ENCODE assay signal across 10 cellular contexts in genomic region chr10:58336242-58336641, GRCh38. TPM values are rescaled to one million over a fixed set of nuclear protein-coding genes. Genes with fewer than 3 reads are reported as not detected.
DNase-seq lines count a peak whose midpoint lies in the region; ATAC-seq, FAIRE-seq and TF ChIP-seq lines count a peak whose summit lies in the region.
"Had no signal": no experiment of that assay in that cellular context is flagged by ENCODE, and none has a peak within 500 bp of the region (broad histone marks: within the 10 kb centered on the region; RNA-seq: fewer than 3 reads in every experiment).

No MANE protein-coding gene starts in this region.

- H3K27me3 ChIP-seq in GM06990 (replicated peaks; ENCODE audit: control insufficient read depth, insufficient read depth, low read length) (no peaks in the 10 kb centered on the region), PC-3 (ENCODE audit: low read length) (0 out of 2 replicates have a peak, but pooled peaks cover 1% of the 10 kb centered on the region), trophoblast cell (ENCODE audit: insufficient read depth, low read length) (no peaks in the 10 kb centered on the region)

- DNase-seq in GM06990 (ENCODE audit: extremely low read depth, insufficient read length) (no peak), PC-3 (no peak), epithelial cell of proximal tubule (ENCODE audit: low read depth) (no peak), trophoblast cell (peak in 1 of 2 donors; percentile 23), DMS79 treated with DMSO at 0.1 percent for 48 hours (lab: John Stamatoyannopoulos, UW) (no peak), frontal cortex (ENCODE audit: low spot score in 2 of 2) (no peak), posterior vena cava (ENCODE audit: low spot score) (no peak)
- DNase-seq in activated CD4-positive, alpha-beta T cell treated with anti-CD3 and anti-CD28 coated beads for 4 hours, result no peak
- DNase-seq: NCI-H2171 treated with DMSO at 0.1 percent for 48 hours had no signal

- no peaks in the 10 kb centered on the region for H3F3A ChIP-seq in PC-3 (ENCODE audit: low read length, unreplicated experiment)

- H4K12ac ChIP-seq in trophoblast cell (ENCODE audit: low read depth, low read length), result no peak overlapping the region

- WGBS in trophoblast cell (ENCODE audit: extremely low coverage, insufficient coverage, insufficient read length), result no CpG with 5 or more reads among the region's 4 CpGs

- intact Hi-C loops in PC-3 (cut with micrococcal nuclease), result no loop called here
- intact Hi-C loops in posterior vena cava (cut with DNase I), result no loop called here

- peaks cover 61% of the 10 kb centered on the region for H3K79me2 ChIP-seq in PC-3 (ENCODE audit: low read length)
- peaks cover 6% of the 10 kb centered on the region for H3K79me2 ChIP-seq in trophoblast cell (ENCODE audit: control insufficient read depth, insufficient read depth, low read length, poor library complexity)

- H3K23ac ChIP-seq in trophoblast cell (ENCODE audit: low read length), result no peak overlapping the region

- no peaks in the 10 kb centered on the region for H3K9me2 ChIP-seq in PC-3 (replicated peaks; ENCODE audit: low read length)

- peaks cover 6% of the 10 kb centered on the region for H3K79me1 ChIP-seq in trophoblast cell (ENCODE audit: low read length)

- H3K36me3 ChIP-seq in GM06990 (ENCODE audit: control insufficient read depth, insufficient read depth, low read length) (no peaks in the 10 kb centered on the region), PC-3 (ENCODE audit: low read depth, low read length) (no peaks in the 10 kb centered on the region), trophoblast cell (ENCODE audit: control insufficient read depth in 1 of 2, insufficient read depth in 2 of 2, low read length in 2 of 2) (no peaks in the 10 kb centered on the region)

- H2BK120ac ChIP-seq in trophoblast cell (ENCODE audit: insufficient read depth, low read length, poor library complexity), result no peak overlapping the region

- H4K8ac ChIP-seq in trophoblast cell (ENCODE audit: low read depth, low read length), result no peak overlapping the region

- H3K4ac ChIP-seq in trophoblast cell (ENCODE audit: low read depth, low read length), result no peak overlapping the region

- no peak overlapping the region for H4K91ac ChIP-seq in trophoblast cell (ENCODE audit: low read depth, low read length)

- H3K18ac ChIP-seq in trophoblast cell (ENCODE audit: low read length), result no peak overlapping the region

- H2BK12ac ChIP-seq in trophoblast cell (ENCODE audit: low read length), result no peak overlapping the region

- peak overlapping the region; percentile 79 for H3K4me2 ChIP-seq in PC-3 (ENCODE audit: low read length)
- peak overlapping the region; percentile 99 for H3K4me2 ChIP-seq in trophoblast cell (ENCODE audit: low read length)

- no peak overlapping the region for H2BK5ac ChIP-seq in trophoblast cell (ENCODE audit: low read depth, low read length, poor library complexity)

- no peak overlapping the region for H3K27ac ChIP-seq in PC-3 (ENCODE audit: low read length)
- no peak overlapping the region for H3K27ac ChIP-seq in trophoblast cell (ENCODE audit: low read depth, low read length)

- no TSS peak for BruUV-seq in PC-3 (replicated peaks; lab: Mats Ljungman, UMichigan)

- H3K9ac ChIP-seq in PC-3 (ENCODE audit: low read length) (no peak overlapping the region), trophoblast cell (ENCODE audit: low read length) (no peak overlapping the region)

- H4K20me1 ChIP-seq in PC-3 (ENCODE audit: low read length), result peaks cover 31% of the 10 kb centered on the region

- POLR2A ChIA-PET in PC-3 (lab: Charles Lee; ENCODE audit: unreplicated experiment), result interaction anchor here (0.9 kb wide), 1 partner anchor 48 kb away, joined by 4 read pairs; no protein-coding TSS in a partner anchor

- H2AFZ ChIP-seq in PC-3 (ENCODE audit: low read length) (peak overlapping the region; percentile 1; the same call in 1 of the 2 replicates), trophoblast cell (ENCODE audit: insufficient read depth, low read length, poor library complexity) (no peak overlapping the region)

- H2AK5ac ChIP-seq in trophoblast cell (ENCODE audit: low read length), result no peak overlapping the region

- H3K14ac ChIP-seq in trophoblast cell (ENCODE audit: low read length), result no peak overlapping the region

- H3K4me1 ChIP-seq in PC-3 (ENCODE audit: insufficient read depth, low read length) (peaks cover 15% of the 10 kb centered on the region), trophoblast cell (ENCODE audit: control insufficient read depth in 1 of 2, insufficient read depth in 2 of 2, low read length in 2 of 2) (no peaks in the 10 kb centered on the region)

- H3K9me3 ChIP-seq in PC-3 (ENCODE audit: low read length), result no peaks in the 10 kb centered on the region
- no peaks in the 10 kb centered on the region for H3K9me3 ChIP-seq in trophoblast cell (ENCODE audit: insufficient read depth, low read depth, low read length)

- H3K4me3 ChIP-seq in GM06990 (replicated peaks; ENCODE audit: low read depth, low read length) (peak overlapping the region; percentile 90), PC-3 (ENCODE audit: low read length) (peak overlapping the region; percentile 75), epithelial cell of proximal tubule (ENCODE audit: low read depth, low read length) (peak overlapping the region; percentile 96), trophoblast cell (ENCODE audit: low read depth, low read length) (no peak overlapping the region)

- no peak for ATAC-seq in PC-3

- CTCF ChIA-PET in PC-3 (lab: Charles Lee), result no interaction called here

- no peak for TF ChIP-seq CTCF in GM06990 (IDR thresholded peaks at IDR 0.05; ENCODE audit: insufficient read depth, low read length, poor library complexity, severe bottlenecking)
- no peak for TF ChIP-seq CTCF in PC-3 (conservative IDR thresholded peaks at IDR 0.05; ENCODE audit: low read depth, low read length)
- no peak for TF ChIP-seq CTCF in epithelial cell of proximal tubule (conservative IDR thresholded peaks at IDR 0.05; ENCODE audit: low read depth, low read length)

- FAIRE-seq in frontal cortex (lab: Jason Lieb, UNC), result no peak
- FAIRE-seq: GM18507 had no signal

RNA-seq across cellular contexts. Expression of gene UBE2D1, which starts 1.4 kb away (rescaled TPM):
- total RNA-seq in PC-3 (2014; rRNA removed) (13.6 and 13.8 TPM in 2 replicates), epithelial cell of proximal tubule (14.5 and 15.6 TPM in 2 replicates), frontal cortex (48.5 TPM), posterior vena cava (10 to 100 TPM; 13.0 to 21.3 TPM)
- polyA plus RNA-seq in trophoblast cell (2013), result 20.7 and 21.7 TPM in 2 replicates

RNA-seq across cellular contexts. Expression of gene TFAM, which starts 49.0 kb away (rescaled TPM):
- total RNA-seq in PC-3 (2014; rRNA removed) (96.8 and 121 TPM in 2 replicates), epithelial cell of proximal tubule (43.4 and 44.9 TPM in 2 replicates), frontal cortex (62.0 TPM), posterior vena cava (10 to 100 TPM; 19.4 to 21.9 TPM)
- polyA plus RNA-seq in trophoblast cell (2013), result 21.4 and 21.6 TPM in 2 replicates
